ENCODE assay signal across 18 cellular contexts in genomic region chr19:54775830-54776229, GRCh38. TPM values are rescaled to one million over a fixed set of nuclear protein-coding genes. Genes with fewer than 3 reads are reported as not detected.
"Had no signal": no experiment of that assay in that cellular context is flagged by ENCODE, and none has a peak within 500 bp of the region (broad histone marks: within the 10 kb centered on the region; RNA-seq: fewer than 3 reads in every experiment).

No MANE protein-coding gene starts in this region.

RNA-seq across cellular contexts. Expression of gene KIR2DL1, which starts 6.2 kb away (rescaled TPM):
- total RNA-seq: activated naive CD4-positive, alpha-beta T cell treated with anti-CD3 and anti-CD28 coated beads for 36 hours; activated naive CD4-positive, alpha-beta T cell treated with anti-CD3 and anti-CD28 coated beads, Interleukin-2, amount 50 U/mL, for 72 hours; activated naive CD8-positive, alpha-beta T cell treated with anti-CD3 and anti-CD28 coated beads for 36 hours; activated naive CD8-positive, alpha-beta T cell treated with anti-CD3 and anti-CD28 coated beads, Interleukin-2, amount 10 ng/mL, durations not matched to agents 7 days and 5 days; activated T-cell treated with anti-CD3 and anti-CD28 coated beads, Interleukin-2, amount 50 U/mL, for 4 hours; activated T-helper 1 cell treated with anti-CD3 and anti-CD28 coated beads, Interleukin-12 subunit alpha, Interleukin-12 subunit beta, Interleukin-2, Interleukin-4 antibody, amounts not matched to agents 30 ng/mL and 10 ng/mL and 1 ng/mL, durations not matched to agents 14 hours and 24 hours and 36 hours; activated T-helper 17 cell treated with anti-CD3 and anti-CD28 coated beads, Interleukin-2, amount 50 U/mL, for 72 hours; activated T-helper 2 cell treated with anti-CD3 and anti-CD28 coated beads, Interferon-gamma antibody, Interleukin-2, Interleukin-4, amounts not matched to agents 10 μg/mL and 5 μg/mL and 100 μg/mL, durations not matched to agents 14 hours and 24 hours and 36 hours; adrenal gland; aorta; ascending aorta; astrocyte; body of pancreas; breast epithelium; bronchial epithelial cell; cardiac muscle cell; cardiac septum had no signal

RNA-seq across cellular contexts. Expression of gene KIR2DL4, which starts 27.6 kb away (rescaled TPM):
- total RNA-seq: activated naive CD4-positive, alpha-beta T cell treated with anti-CD3 and anti-CD28 coated beads for 36 hours; activated naive CD8-positive, alpha-beta T cell treated with anti-CD3 and anti-CD28 coated beads for 36 hours; activated naive CD8-positive, alpha-beta T cell treated with anti-CD3 and anti-CD28 coated beads, Interleukin-2, amount 10 ng/mL, durations not matched to agents 7 days and 5 days; activated T-cell treated with anti-CD3 and anti-CD28 coated beads, Interleukin-2, amount 50 U/mL, for 4 hours; activated T-helper 17 cell treated with anti-CD3 and anti-CD28 coated beads, Interleukin-2, amount 50 U/mL, for 72 hours; activated T-helper 2 cell treated with anti-CD3 and anti-CD28 coated beads, Interferon-gamma antibody, Interleukin-2, Interleukin-4, amounts not matched to agents 10 μg/mL and 5 μg/mL and 100 μg/mL, durations not matched to agents 14 hours and 24 hours and 36 hours; aorta; ascending aorta; astrocyte; body of pancreas; bronchial epithelial cell; cardiac muscle cell; cardiac septum had no signal

RNA-seq across cellular contexts. Expression of gene KIR2DL3, which starts 37.5 kb away (rescaled TPM):
- total RNA-seq: activated naive CD4-positive, alpha-beta T cell treated with anti-CD3 and anti-CD28 coated beads for 36 hours; activated naive CD8-positive, alpha-beta T cell treated with anti-CD3 and anti-CD28 coated beads for 36 hours; activated T-cell treated with anti-CD3 and anti-CD28 coated beads, Interleukin-2, amount 50 U/mL, for 72 hours; activated T-helper 1 cell treated with anti-CD3 and anti-CD28 coated beads, Interleukin-12 subunit alpha, Interleukin-12 subunit beta, Interleukin-2, Interleukin-4 antibody, amounts not matched to agents 30 ng/mL and 10 ng/mL and 1 ng/mL, durations not matched to agents 14 hours and 24 hours and 36 hours; activated T-helper 17 cell treated with anti-CD3 and anti-CD28 coated beads, Interleukin-2, amount 50 U/mL, for 72 hours; activated T-helper 2 cell treated with anti-CD3 and anti-CD28 coated beads, Interferon-gamma antibody, Interleukin-2, Interleukin-4, amounts not matched to agents 10 μg/mL and 5 μg/mL and 100 μg/mL, durations not matched to agents 14 hours and 24 hours and 36 hours; aorta; ascending aorta; astrocyte; body of pancreas; breast epithelium; bronchial epithelial cell; cardiac muscle cell; cardiac septum had no signal

RNA-seq across cellular contexts. Expression of gene KIR3DL1, which starts 40.4 kb away (rescaled TPM):
- total RNA-seq: activated naive CD4-positive, alpha-beta T cell treated with anti-CD3 and anti-CD28 coated beads for 36 hours; activated naive CD8-positive, alpha-beta T cell treated with anti-CD3 and anti-CD28 coated beads for 36 hours; activated T-helper 1 cell treated with anti-CD3 and anti-CD28 coated beads, Interleukin-12 subunit alpha, Interleukin-12 subunit beta, Interleukin-2, Interleukin-4 antibody, amounts not matched to agents 30 ng/mL and 10 ng/mL and 1 ng/mL, durations not matched to agents 14 hours and 24 hours and 36 hours; activated T-helper 17 cell treated with anti-CD3 and anti-CD28 coated beads, Interleukin-2, amount 50 U/mL, for 72 hours; activated T-helper 2 cell treated with anti-CD3 and anti-CD28 coated beads, Interferon-gamma antibody, Interleukin-2, Interleukin-4, amounts not matched to agents 10 μg/mL and 5 μg/mL and 100 μg/mL, durations not matched to agents 14 hours and 24 hours and 36 hours; aorta; ascending aorta; astrocyte; body of pancreas; bronchial epithelial cell; cardiac muscle cell; cardiac septum had no signal

RNA-seq across cellular contexts. Expression of gene KIR3DL3, which starts 51.6 kb away (rescaled TPM):
- total RNA-seq: activated naive CD4-positive, alpha-beta T cell treated with anti-CD3 and anti-CD28 coated beads for 36 hours; activated naive CD4-positive, alpha-beta T cell treated with anti-CD3 and anti-CD28 coated beads, Interleukin-2, amount 50 U/mL, for 72 hours; activated naive CD8-positive, alpha-beta T cell treated with anti-CD3 and anti-CD28 coated beads for 36 hours; activated naive CD8-positive, alpha-beta T cell treated with anti-CD3 and anti-CD28 coated beads, Interleukin-2, amount 10 ng/mL, durations not matched to agents 7 days and 5 days; activated T-cell treated with anti-CD3 and anti-CD28 coated beads, Interleukin-2, amount 50 U/mL, for 4 hours; activated T-cell treated with anti-CD3 and anti-CD28 coated beads, Interleukin-2, amount 50 U/mL, for 72 hours; activated T-helper 1 cell treated with anti-CD3 and anti-CD28 coated beads, Interleukin-12 subunit alpha, Interleukin-12 subunit beta, Interleukin-2, Interleukin-4 antibody, amounts not matched to agents 30 ng/mL and 10 ng/mL and 1 ng/mL, durations not matched to agents 14 hours and 24 hours and 36 hours; activated T-helper 17 cell treated with anti-CD3 and anti-CD28 coated beads, Interleukin-2, amount 50 U/mL, for 72 hours; activated T-helper 2 cell treated with anti-CD3 and anti-CD28 coated beads, Interferon-gamma antibody, Interleukin-2, Interleukin-4, amounts not matched to agents 10 μg/mL and 5 μg/mL and 100 μg/mL, durations not matched to agents 14 hours and 24 hours and 36 hours; adrenal gland; aorta; ascending aorta; astrocyte; body of pancreas; breast epithelium; bronchial epithelial cell; cardiac muscle cell; cardiac septum had no signal
